Comparison of ENCODE assay signal across 14 cellular contexts in the genomic region with DNA sequence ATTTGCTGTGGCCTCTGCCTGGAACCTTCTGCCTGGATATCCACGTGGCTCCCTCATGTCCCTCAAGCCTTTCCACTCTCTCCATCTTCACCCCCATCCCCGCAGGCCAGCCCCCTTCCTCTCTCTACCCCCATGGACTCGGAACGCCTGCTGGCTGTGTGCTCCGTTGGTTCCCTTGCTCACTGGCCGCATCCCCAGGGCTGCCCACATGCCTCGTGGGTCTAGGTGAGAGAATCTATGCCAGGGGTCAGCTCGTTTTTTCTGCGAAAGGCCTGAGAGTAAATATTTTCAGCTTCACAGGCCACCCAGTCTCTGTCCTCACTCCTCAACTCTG. TPM values are rescaled to one million over a fixed set of nuclear protein-coding genes. Genes with fewer than 3 reads are reported as not detected.
DNase-seq lines count a peak whose midpoint lies in the region; TF ChIP-seq lines count a peak whose summit lies in the region.
"Had no signal": no experiment of that assay in that cellular context is flagged by ENCODE, and none has a peak within 500 bp of the region (broad histone marks: within the 10 kb centered on the region; RNA-seq: fewer than 3 reads in every experiment).

No MANE protein-coding gene starts in this region.

- H2BK15ac ChIP-seq in neuronal stem cell (ENCODE audit: low read length) = peak overlapping the region; percentile 98

- no peak overlapping the region for H3K14ac ChIP-seq in neuronal stem cell (ENCODE audit: low read length)

- no peak for TF ChIP-seq CTCF in RWPE1 (conservative IDR thresholded peaks at IDR 0.05; ENCODE audit: low read depth)

- H2AFZ ChIP-seq in neuronal stem cell (ENCODE audit: low read length) = no peak overlapping the region
- H2AFZ ChIP-seq: GM23338 had no signal

- H4K8ac ChIP-seq in neuronal stem cell (ENCODE audit: low read depth, low read length) = no peak overlapping the region

- peaks cover 3% of the 10 kb centered on the region for H3K79me1 ChIP-seq in neuronal stem cell (ENCODE audit: low read depth, low read length)

- H3K36me3 ChIP-seq in H7 (replicated peaks; ENCODE audit: control insufficient read depth, insufficient read depth, low read length) = no peaks in the 10 kb centered on the region
- no peaks in the 10 kb centered on the region for H3K36me3 ChIP-seq in neuronal stem cell (replicated peaks in 1 of 2; ENCODE audit: control insufficient read depth in 2 of 2, insufficient read depth in 2 of 2, low read length in 2 of 2)
- H3K36me3 ChIP-seq: HAP-1 had no signal

- POLR2A ChIA-PET in RWPE1 (lab: Yijun Ruan, JAX; ENCODE audit: low non-redundant PET) = no interaction called here

- H3K4ac ChIP-seq in neuronal stem cell (ENCODE audit: low read length) = peak overlapping the region; percentile 71

- H2BK120ac ChIP-seq in neuronal stem cell (ENCODE audit: low read depth, low read length) = peak overlapping the region; percentile 10

- no peak overlapping the region for H3K4me2 ChIP-seq in neuronal stem cell (ENCODE audit: insufficient read depth, low read length, poor library complexity, severe bottlenecking)
- H3K4me2 ChIP-seq: A549, GM23338 had no signal

- CTCF ChIA-PET in RWPE1 (lab: Yijun Ruan, JAX) = no interaction called here

- WGBS in neuronal stem cell (ENCODE audit: extremely low coverage in 2 of 2, insufficient read length in 2 of 2, insufficient replicate concordance in 1 of 2), 2 donors = no CpG with 5 or more reads among the region's 9 CpGs

- DNase-seq in H7 (peak; percentile 33), RWPE1 (ENCODE audit: low spot score) (no peak), neuronal stem cell (ENCODE audit: low spot score) (no peak), NCI-H1105 treated with DMSO at 0.1 percent for 48 hours (lab: John Stamatoyannopoulos, UW) (no peak), NCI-H2029 treated with DMSO at 0.1 percent for 48 hours (lab: John Stamatoyannopoulos, UW) (no peak), AG08396 (ENCODE audit: low spot score) (no peak)
- DNase-seq: CD8-positive, alpha-beta memory T cell; DMS53; GF-D8 had no signal

- H4K91ac ChIP-seq in neuronal stem cell (ENCODE audit: low read depth, low read length, poor library complexity) = no peak overlapping the region

- peak overlapping the region; percentile 97 for H2BK12ac ChIP-seq in neuronal stem cell (ENCODE audit: low read length)

- H3K18ac ChIP-seq in neuronal stem cell (ENCODE audit: low read length) = peak overlapping the region; percentile 89

- H3K23ac ChIP-seq in neuronal stem cell (ENCODE audit: low read depth, low read length, poor library complexity) = no peak overlapping the region

- peaks cover 39 to 40% of the 10 kb centered on the region in 2 donors for H3K4me1 ChIP-seq in neuronal stem cell (ENCODE audit: control insufficient read depth in 2 of 2, insufficient read depth in 1 of 2, low read depth in 1 of 2, low read length in 2 of 2)
- H3K4me1 ChIP-seq: HAP-1 had no signal

- H3K27me3 ChIP-seq in H7 (ENCODE audit: control insufficient read depth, insufficient read depth, low read length) (no peaks in the 10 kb centered on the region), neuronal stem cell (ENCODE audit: control insufficient read depth in 3 of 3, insufficient read depth in 3 of 3, low read depth in 1 of 3, low read length in 3 of 3) (no peaks in the 10 kb centered on the region)

- H3K27ac ChIP-seq in RWPE1 = peak overlapping the region; percentile 26
- no peak overlapping the region for H3K27ac ChIP-seq in neuronal stem cell (replicated peaks; ENCODE audit: low read length)

- H2BK5ac ChIP-seq in neuronal stem cell (ENCODE audit: low read length) = peak overlapping the region; percentile 95

- H3K4me3 ChIP-seq in H7 (ENCODE audit: insufficient read depth, low read depth, low read length) (no peak overlapping the region), neuronal stem cell (ENCODE audit: low read length in 2 of 2) (no peak overlapping the region)
- H3K4me3 ChIP-seq: A549, GM23338, HAP-1, K562 had no signal

- no peaks in the 10 kb centered on the region for H3K9me3 ChIP-seq in neuronal stem cell (replicated peaks in 1 of 2; ENCODE audit: control insufficient read depth in 2 of 2, insufficient read depth in 1 of 2, low read depth in 1 of 2, low read length in 2 of 2)
- H3K9me3 ChIP-seq: A549, HAP-1 had no signal

- no peak overlapping the region for H3K9ac ChIP-seq in neuronal stem cell (ENCODE audit: low read depth, low read length, poor library complexity)

- H2AK5ac ChIP-seq in neuronal stem cell (ENCODE audit: low read depth, low read length) = peak overlapping the region; percentile 99

RNA-seq across cellular contexts. Expression of a gene that starts 12.0 kb away (rescaled TPM):
- not detected in 2 replicates for total RNA-seq in H7 (2014; rRNA removed; shearing (Covaris generic))
- polyA plus RNA-seq in neuronal stem cell (2013, experiment 1 of 2) = under 0.01 TPM
- not detected for polyA plus RNA-seq in neuronal stem cell (2013, experiment 2 of 2)
- total RNA-seq: CD8-positive, alpha-beta memory T cell had no signal
- polyA plus RNA-seq: AG04450; CD8-positive, alpha-beta memory T cell; GM23338 had no signal

RNA-seq across cellular contexts. Expression of a gene that starts 40.6 kb away (rescaled TPM):
- 40.6 and 44.8 TPM in 2 replicates for total RNA-seq in H7 (2014; rRNA removed; shearing (Covaris generic))
- polyA plus RNA-seq in neuronal stem cell (2013, experiment 1 of 2) = 9.5 TPM
- 9.7 TPM for polyA plus RNA-seq in neuronal stem cell (2013, experiment 2 of 2)
